In genomic region chr14:100902295-100902694, GRCh38 we compare ENCODE assay signal across 15 cellular contexts. TPM values are rescaled to one million over a fixed set of nuclear protein-coding genes. Genes with fewer than 3 reads are reported as not detected.
DNase-seq lines count a peak whose midpoint lies in the region; ATAC-seq, FAIRE-seq and TF ChIP-seq lines count a peak whose summit lies in the region.
"Had no signal": no experiment of that assay in that cellular context is flagged by ENCODE, and none has a peak within 500 bp of the region (broad histone marks: within the 10 kb centered on the region; RNA-seq: fewer than 3 reads in every experiment).

No MANE protein-coding gene starts in this region.

- in situ Hi-C loops in HepG2 (cut with HindIII; ENCODE audit: extremely low pct_ligation_motif_present, low pct_unique_long_range_greater_than_20kb), result loop anchor here (10.0 kb wide), 2 partner anchors 333 to 763 kb away; no protein-coding TSS in a partner anchor

- BruUV-seq in HepG2 (replicated peaks; lab: Mats Ljungman, UMichigan) (no TSS peak), OCI-LY7 (replicated peaks; lab: Mats Ljungman, UMichigan) (no TSS peak)

- H3K4me1 ChIP-seq in HepG2 (ENCODE audit: insufficient read depth, low read length) (peaks cover 54% of the 10 kb centered on the region), right lobe of liver (no peaks in the 10 kb centered on the region), OCI-LY7 (ENCODE audit: insufficient read depth, low read length, poor library complexity, severe bottlenecking) (no peaks in the 10 kb centered on the region), foreskin keratinocyte (no peaks in the 10 kb centered on the region)

- no peaks in the 10 kb centered on the region for H3K9me2 ChIP-seq in OCI-LY7 (ENCODE audit: insufficient read depth, low read length)

- H4K20me1 ChIP-seq in HepG2 (ENCODE audit: insufficient read depth, low read length), result no peaks in the 10 kb centered on the region
- H4K20me1 ChIP-seq in OCI-LY7 (ENCODE audit: insufficient read depth, low read length), result no peaks in the 10 kb centered on the region

- H2AFZ ChIP-seq in HepG2 (ENCODE audit: low read length) (no peak overlapping the region), OCI-LY7 (ENCODE audit: low read length) (no peak overlapping the region)

- H3K27me3 ChIP-seq in HepG2 (ENCODE audit: control insufficient read depth in 1 of 2, insufficient read depth in 2 of 2, low read length in 2 of 2), result peaks cover 0 to 36% of the 10 kb centered on the region in 2 experiments; a peak in 3 of 5 replicates
- H3K27me3 ChIP-seq in right lobe of liver, result no peaks in the 10 kb centered on the region
- H3K27me3 ChIP-seq in foreskin keratinocyte, result peaks cover 20% of the 10 kb centered on the region

- H3K36me3 ChIP-seq in HepG2 (replicated peaks in 1 of 2; ENCODE audit: control insufficient read depth in 1 of 2, insufficient read depth in 2 of 2, low read length in 2 of 2), result no peaks in the 10 kb centered on the region
- no peaks in the 10 kb centered on the region for H3K36me3 ChIP-seq in right lobe of liver
- H3K36me3 ChIP-seq in OCI-LY7 (ENCODE audit: insufficient read depth, low read length), result no peaks in the 10 kb centered on the region

- FAIRE-seq in HepG2 (lab: Jason Lieb, UNC), result peak; percentile 4

- TF ChIP-seq CTCF in HepG2 (CRISPR knock-in tag; IDR thresholded peaks at IDR 0.05) (peak; percentile 65), right lobe of liver (IDR thresholded peaks at IDR 0.05) (no peak), OCI-LY7 (conservative IDR thresholded peaks at IDR 0.05; ENCODE audit: low read length) (peak; percentile 54), foreskin keratinocyte (conservative IDR thresholded peaks at IDR 0.05) (peak; percentile 32)

- no peak for TF ChIP-seq EP300 in HepG2 (IDR thresholded peaks at IDR 0.05; ENCODE audit: low read depth in 2 of 2, low read length in 2 of 2)
- TF ChIP-seq EP300 in HepG2 (CRISPR knock-in tag; IDR thresholded peaks at IDR 0.05; ENCODE audit: borderline replicate concordance), result no peak

- peak; percentile 46 for TF ChIP-seq RAD21 in HepG2 (CRISPR knock-in tag; IDR thresholded peaks at IDR 0.05)

- ATAC-seq in HepG2 (peak; percentile 72), right lobe of liver (no peak), foreskin keratinocyte (no peak)
- ATAC-seq: activated naive CD4-positive, alpha-beta T cell treated with anti-CD3 and anti-CD28 coated beads, Interleukin-2, amount 50 U/mL, for 72 hours had no signal

- H3K27ac ChIP-seq in HepG2 (ENCODE audit: extremely low read length, insufficient read depth, low read length), result no peak overlapping the region
- H3K27ac ChIP-seq in right lobe of liver, result no peak overlapping the region
- H3K27ac ChIP-seq in OCI-LY7 (ENCODE audit: low read depth, low read length, poor library complexity, severe bottlenecking), result no peak overlapping the region
- no peak overlapping the region for H3K27ac ChIP-seq in foreskin keratinocyte

- TF ChIP-seq POLR2A in HepG2 (IDR thresholded peaks at IDR 0.05; ENCODE audit: insufficient read depth in 1 of 2, low read depth in 2 of 2, low read length in 2 of 2) (no peak), right lobe of liver (IDR thresholded peaks at IDR 0.05) (no peak)

- H3K9ac ChIP-seq in HepG2 (ENCODE audit: insufficient read depth, low read depth, low read length), result no peak overlapping the region

- H3K9me3 ChIP-seq in HepG2 (ENCODE audit: low read length) (no peaks in the 10 kb centered on the region), right lobe of liver (no peaks in the 10 kb centered on the region), OCI-LY7 (ENCODE audit: low read length) (no peaks in the 10 kb centered on the region)

- POLR2A ChIA-PET in HepG2 (lab: Yijun Ruan, JAX) (interaction anchor here (1.5 kb wide), 1 partner anchor 152 kb away, joined by 4 read pairs; no protein-coding TSS in a partner anchor), OCI-LY7 (lab: Charles Lee) (no interaction called here)

- CTCF ChIA-PET in HepG2 (lab: Yijun Ruan, JAX; ENCODE audit: low intra/inter-chr PET ratio, low total read pairs), result interaction anchor here (0.7 to 2.4 kb wide), 4 partner anchors 193 to 726 kb away, joined by 3 to 9 read pairs (median 3); no protein-coding TSS in a partner anchor
- CTCF ChIA-PET in OCI-LY7 (lab: Charles Lee; ENCODE audit: unreplicated experiment), result no interaction called here

- peak overlapping the region in 2 of 3 experiments; percentile 22 to 51; a peak in 3 of 6 replicates for H3K4me3 ChIP-seq in HepG2 (replicated peaks in 1 of 3; ENCODE audit: insufficient read depth in 1 of 3, low read depth in 2 of 3, low read length in 3 of 3)
- no peak overlapping the region for H3K4me3 ChIP-seq in right lobe of liver
- no peak overlapping the region for H3K4me3 ChIP-seq in OCI-LY7 (ENCODE audit: low read depth, low read length, poor library complexity, severe bottlenecking)

- peak overlapping the region; percentile 69 for H3K4me2 ChIP-seq in HepG2 (ENCODE audit: low read depth, low read length)
- no peak overlapping the region for H3K4me2 ChIP-seq in OCI-LY7 (ENCODE audit: low read length)

- H3K79me2 ChIP-seq in HepG2 (ENCODE audit: insufficient read depth, low read length) (no peaks in the 10 kb centered on the region), OCI-LY7 (ENCODE audit: insufficient read depth, low read depth, low read length) (no peaks in the 10 kb centered on the region)

- intact Hi-C loops in HepG2 (cut with micrococcal nuclease; ENCODE audit: unreplicated experiment), result loop anchor here (1.0 to 5.0 kb wide), 3 partner anchors 180 to 726 kb away; no protein-coding TSS in a partner anchor
- intact Hi-C loops in right lobe of liver (cut with DNase I), result no loop called here
- intact Hi-C loops in OCI-LY7 (cut with micrococcal nuclease; ENCODE audit: unreplicated experiment), result no loop called here

- DNase-seq in HepG2 (ENCODE audit: low spot score) (peak; percentile 52), right lobe of liver (no peak), OCI-LY7 (ENCODE audit: low spot score) (peak; percentile 5), foreskin keratinocyte (no peak), AG08395 (ENCODE audit: low spot score) (no peak), medulla oblongata (ENCODE audit: extremely low spot score) (no peak), DMS53 (lab: John Stamatoyannopoulos, UW) (no peak)
- no peak for DNase-seq in NK-92 treated with Interleukin-12 subunit alpha and Interleukin-12 subunit beta, amount 100 ng/mL, for 24 hours (lab: John Stamatoyannopoulos, UW)
- DNase-seq: CD4-positive, alpha-beta T cell; effector CD8-positive, alpha-beta T cell; hippocampal formation; NCI-H2171; stimulated activated naive CD4-positive, alpha-beta T cell had no signal

- 6% methylated on average over 6 of the region's 7 CpGs for whole genome bisulfite sequencing in HepG2 (ENCODE audit: low lambda C conversion rate)
- WGBS in right lobe of liver (ENCODE audit: insufficient coverage, low coverage, low lambda C conversion rate, missing lambda C conversion rate), result 50% methylated on average over 5 of the region's 7 CpGs

TF ChIP-seq in HepG2, 621 proteins besides CTCF, POLR2A, EP300 and RAD21 (continues in another document):
- no peak for TF ChIP-seq ZNF770 (CRISPR knock-in tag; IDR thresholded peaks at IDR 0.05)
- peak; percentile 60; the same call in 1 of the 2 replicates for TF ChIP-seq ZNF501 (CRISPR knock-in tag; IDR thresholded peaks at IDR 0.05)

RNA-seq across cellular contexts. Expression of gene RTL1, which starts 1.2 kb away (rescaled TPM):
- total RNA-seq in HepG2 (2016; rRNA removed; fragmentation: Illumina TruSeq; extraction: Trizol), result 0.04 TPM in 1 of 2 replicates, not detected in the other
- total RNA-seq in HepG2 (2016; cell fraction: cytosol; rRNA removed; fragmentation: Illumina TruSeq; extraction: Trizol; ENCODE audit: low read depth), result not detected in 2 replicates
- not detected in 2 replicates for total RNA-seq in HepG2 (2016; cell fraction: insoluble cytoplasmic fraction; rRNA removed; fragmentation: Illumina TruSeq; extraction: Trizol)
- total RNA-seq in HepG2 (2016; cell fraction: membrane; rRNA removed; fragmentation: Illumina TruSeq; extraction: Trizol), result 0.03 TPM in 1 of 2 replicates, not detected in the other
- total RNA-seq in HepG2 (2016; cell fraction: nucleus; rRNA removed; fragmentation: Illumina TruSeq; extraction: Trizol), result not detected in 2 replicates
- not detected in 2 replicates for polyA plus RNA-seq in HepG2 (2011; rRNA removed)
- polyA plus RNA-seq in HepG2 (2011; cell fraction: cytosol; rRNA removed), result 0.01 TPM in 1 of 2 replicates, not detected in the other
- 0.05 TPM in 1 of 2 replicates, not detected in the other for polyA plus RNA-seq in HepG2 (2011; cell fraction: nucleus; rRNA removed)
- polyA plus RNA-seq in HepG2 (2012), result 0.03 and 0.05 TPM in 2 replicates
- polyA plus RNA-seq in HepG2 (2016; cell fraction: cytosol; fragmentation: Illumina TruSeq; extraction: Trizol; ENCODE audit: low read depth), result not detected in 2 replicates
- polyA plus RNA-seq in HepG2 (2016; cell fraction: insoluble cytoplasmic fraction; fragmentation: Illumina TruSeq; extraction: Trizol; ENCODE audit: low read depth), result not detected in 2 replicates
- 0.05 TPM in 1 of 2 replicates, not detected in the other for polyA plus RNA-seq in HepG2 (2016; cell fraction: membrane; fragmentation: Illumina TruSeq; extraction: Trizol; ENCODE audit: low read depth)
- not detected in 2 replicates for polyA plus RNA-seq in HepG2 (2016; cell fraction: nucleus; fragmentation: Illumina TruSeq; extraction: Trizol; ENCODE audit: insufficient read depth, low read depth)
- polyA minus RNA-seq in HepG2 (2011; rRNA and poly(A)+ RNA removed; ENCODE audit: low replicate concordance), result not detected in 2 replicates
- polyA minus RNA-seq in HepG2 (2011; cell fraction: cytosol; rRNA and poly(A)+ RNA removed), result not detected in 2 replicates
- polyA minus RNA-seq in HepG2 (2011; cell fraction: nucleus; rRNA and poly(A)+ RNA removed), result not detected in 2 replicates
- under 1 TPM in 1 of 6 experiments, not detected in 5; 0.04 TPM for total RNA-seq in right lobe of liver
- not detected in 2 replicates for total RNA-seq in OCI-LY7 (2014; rRNA removed; shearing (Covaris generic))
- not detected in 2 replicates for total RNA-seq in OCI-LY7 (2022)
- not detected in 2 replicates for total RNA-seq in foreskin keratinocyte
- not detected in 2 replicates for polyA plus RNA-seq in foreskin keratinocyte
- total RNA-seq: activated CD4-positive, alpha-beta memory T cell treated with anti-CD3 and anti-CD28 coated beads, Interleukin-2, amount 10 ng/mL, durations not matched to agents 7 days and 5 days; activated naive CD4-positive, alpha-beta T cell treated with anti-CD3 and anti-CD28 coated beads, Interleukin-2, amount 50 U/mL, for 72 hours; CD4-positive, alpha-beta T cell had no signal

Comparison
In these comparisons a context has a peak if more than half of its experiments do, and no peak if none do; other contexts are left out.
1. DNase-seq: peak in HepG2 (single experiment) and OCI-LY7 (single experiment); none in right lobe of liver (0 of 3), foreskin keratinocyte (0 of 2), AG08395 (single experiment), medulla oblongata (single experiment), DMS53 (single experiment) and NK-92 treated with Interleukin-12 subunit alpha and Interleukin-12 subunit beta, amount 100 ng/mL, for 24 hours (single experiment).
2. H3K4me3 ChIP-seq: peak in HepG2 (2 of 3); none in right lobe of liver (0 of 3) and OCI-LY7 (single experiment).
3. CTCF ChIP-seq: peak in HepG2 (single experiment), OCI-LY7 (single experiment) and foreskin keratinocyte (single experiment); none in right lobe of liver (0 of 4).